In genomic region chr16:51149251-51149661, GRCh38 we compare ENCODE assay signal across 14 cellular contexts. TPM values are rescaled to one million over a fixed set of nuclear protein-coding genes. Genes with fewer than 3 reads are reported as not detected.
DNase-seq lines count a peak whose midpoint lies in the region; ATAC-seq and TF ChIP-seq lines count a peak whose summit lies in the region.
"Had no signal": no experiment of that assay in that cellular context is flagged by ENCODE, and none has a peak within 500 bp of the region (broad histone marks: within the 10 kb centered on the region; RNA-seq: fewer than 3 reads in every experiment).

No MANE protein-coding gene starts in this region.

- no peak for TF ChIP-seq CTCF in AG09309 (IDR thresholded peaks at IDR 0.05; ENCODE audit: control insufficient read depth, insufficient read depth, low read depth, low read length, missing control alignments)
- TF ChIP-seq CTCF in fibroblast of pulmonary artery (IDR thresholded peaks at IDR 0.05; ENCODE audit: low read length, missing control alignments): no peak
- no peak for TF ChIP-seq CTCF in nephron progenitor cell (IDR thresholded peaks at IDR 0.05)
- no peak for TF ChIP-seq CTCF in CD8-positive, alpha-beta T cell (IDR thresholded peaks at IDR 0.05)

- CTCF ChIA-PET in activated naive CD4-positive, alpha-beta T cell treated with anti-CD3 and anti-CD28 coated beads for 36 hours (lab: Charles Lee): no interaction called here
- CTCF ChIA-PET in CD8-positive, alpha-beta T cell (lab: Charles Lee): no interaction called here

- no peak overlapping the region for H3K27ac ChIP-seq in CD8-positive, alpha-beta T cell (ENCODE audit: low read depth, low read length)

- no peaks in the 10 kb centered on the region for H3K36me3 ChIP-seq in CD8-positive, alpha-beta T cell (ENCODE audit: insufficient read depth, low read length)
- H3K36me3 ChIP-seq: prostate gland had no signal

- POLR2A ChIA-PET in CD8-positive, alpha-beta T cell (lab: Charles Lee): no interaction called here

- H3K4me3 Mint-ChIP-seq in nephron progenitor cell: peak overlapping the region; percentile 97
- no peak overlapping the region for H3K4me3 Mint-ChIP-seq in activated naive CD4-positive, alpha-beta T cell treated with anti-CD3 and anti-CD28 coated beads for 36 hours
- H3K4me3 Mint-ChIP-seq in CD8-positive, alpha-beta T cell: no peak overlapping the region

- H3K4me3 ChIP-seq in AG09309 (ENCODE audit: control insufficient read depth, low read depth, low read length) (peak overlapping the region; percentile 92), fibroblast of pulmonary artery (replicated peaks; ENCODE audit: low read depth, low read length) (peak overlapping the region; percentile 67)
- H3K4me3 ChIP-seq in CD8-positive, alpha-beta T cell (ENCODE audit: low read depth, low read length): no peak overlapping the region

- ATAC-seq in CD8-positive, alpha-beta T cell: no peak
- ATAC-seq in activated CD4-positive, CD25-positive, alpha-beta regulatory T cell treated with anti-CD3 and anti-CD28 coated beads, Interleukin-2, amount 50 U/mL, for 24 hours: no peak
- ATAC-seq in GM18867 (IDR thresholded peaks at IDR 0.05; ENCODE audit: unreplicated experiment): no peak
- ATAC-seq: activated CD8-positive, alpha-beta T cell treated with anti-CD3 and anti-CD28 coated beads, Interleukin-2, amount 10 ng/mL, durations not matched to agents 7 days and 5 days had no signal

- peaks cover 40% of the 10 kb centered on the region for H3K36me3 Mint-ChIP-seq in nephron progenitor cell (ENCODE audit: low read depth)
- H3K36me3 Mint-ChIP-seq in activated naive CD4-positive, alpha-beta T cell treated with anti-CD3 and anti-CD28 coated beads for 36 hours (ENCODE audit: low read depth): no peaks in the 10 kb centered on the region
- H3K36me3 Mint-ChIP-seq in CD8-positive, alpha-beta T cell: no peaks in the 10 kb centered on the region
- H3K36me3 Mint-ChIP-seq: CD4-positive, CD25-positive, alpha-beta regulatory T cell had no signal

- no peaks in the 10 kb centered on the region for H3K9me3 Mint-ChIP-seq in nephron progenitor cell
- H3K9me3 Mint-ChIP-seq in activated naive CD4-positive, alpha-beta T cell treated with anti-CD3 and anti-CD28 coated beads for 36 hours: no peaks in the 10 kb centered on the region
- no peaks in the 10 kb centered on the region for H3K9me3 Mint-ChIP-seq in CD8-positive, alpha-beta T cell

- H3K4me1 Mint-ChIP-seq in nephron progenitor cell: peaks cover 49% of the 10 kb centered on the region
- H3K4me1 Mint-ChIP-seq in activated naive CD4-positive, alpha-beta T cell treated with anti-CD3 and anti-CD28 coated beads for 36 hours (ENCODE audit: low read depth): peaks cover 11% of the 10 kb centered on the region
- H3K4me1 Mint-ChIP-seq in CD8-positive, alpha-beta T cell (ENCODE audit: low read depth): peaks cover 7% of the 10 kb centered on the region

- H3K9me3 ChIP-seq in CD8-positive, alpha-beta T cell (ENCODE audit: low read length): no peaks in the 10 kb centered on the region
- H3K9me3 ChIP-seq: prostate gland had no signal

- no peaks in the 10 kb centered on the region for H3K27me3 ChIP-seq in CD8-positive, alpha-beta T cell (ENCODE audit: insufficient read depth, low read length)

- no peaks in the 10 kb centered on the region for H3K27me3 Mint-ChIP-seq in nephron progenitor cell (ENCODE audit: low read depth, poor library complexity)
- peaks cover 54% of the 10 kb centered on the region for H3K27me3 Mint-ChIP-seq in activated naive CD4-positive, alpha-beta T cell treated with anti-CD3 and anti-CD28 coated beads for 36 hours (ENCODE audit: low read depth)
- peaks cover 49% of the 10 kb centered on the region for H3K27me3 Mint-ChIP-seq in CD8-positive, alpha-beta T cell (ENCODE audit: low read depth)

- DNase-seq in AG09309 (ENCODE audit: low read depth) (no peak), M059J (ENCODE audit: low read depth) (peak; percentile 62), fibroblast of pulmonary artery (ENCODE audit: low read depth) (no peak), nephron progenitor cell (no peak)
- DNase-seq in activated naive CD4-positive, alpha-beta T cell treated with anti-CD3 and anti-CD28 coated beads for 36 hours: no peak
- no peak for DNase-seq in CD8-positive, alpha-beta T cell
- DNase-seq: activated CD8-positive, alpha-beta T cell treated with anti-CD3 and anti-CD28 coated beads, Interleukin-2, amount 10 ng/mL, durations not matched to agents 7 days and 5 days; CD4-positive, CD25-positive, alpha-beta regulatory T cell; MV-4-11; NCI-H774; stimulated activated CD4-positive, alpha-beta T cell treated with anti-CD3 and anti-CD28 coated beads, Interleukin-4, amount 100 ng/mL, for 4 hours had no signal

- H3K4me1 ChIP-seq in CD8-positive, alpha-beta T cell (ENCODE audit: insufficient read depth, low read length): no peaks in the 10 kb centered on the region

- peak overlapping the region; percentile 99 for H3K27ac Mint-ChIP-seq in nephron progenitor cell
- H3K27ac Mint-ChIP-seq in activated naive CD4-positive, alpha-beta T cell treated with anti-CD3 and anti-CD28 coated beads for 36 hours: no peak overlapping the region
- no peak overlapping the region for H3K27ac Mint-ChIP-seq in CD8-positive, alpha-beta T cell
- H3K27ac Mint-ChIP-seq: activated CD8-positive, alpha-beta T cell treated with anti-CD3 and anti-CD28 coated beads, Interleukin-2, amount 10 ng/mL, durations not matched to agents 7 days and 5 days; CD4-positive, CD25-positive, alpha-beta regulatory T cell had no signal

- intact Hi-C loops in activated naive CD4-positive, alpha-beta T cell treated with anti-CD3 and anti-CD28 coated beads for 36 hours (cut with micrococcal nuclease): no loop called here
- intact Hi-C loops in CD8-positive, alpha-beta T cell (cut with DNase I, micrococcal nuclease): no loop called here

RNA-seq across cellular contexts. Expression of gene SALL1, which starts 1.8 kb away (rescaled TPM):
- 9.5 and 12.1 TPM in 2 replicates for total RNA-seq in M059J (2014; rRNA removed; shearing (Covaris generic))
- total RNA-seq in activated naive CD4-positive, alpha-beta T cell treated with anti-CD3 and anti-CD28 coated beads for 36 hours: not detected
- not detected for total RNA-seq in CD8-positive, alpha-beta T cell
- total RNA-seq: activated CD8-positive, alpha-beta T cell treated with anti-CD3 and anti-CD28 coated beads, Interleukin-2, amount 10 ng/mL, durations not matched to agents 7 days and 5 days; CD4-positive, CD25-positive, alpha-beta regulatory T cell had no signal

Comparison
In these comparisons a context has a peak if more than half of its experiments do, and no peak if none do; other contexts are left out.
1. RNA of gene SALL1, which starts 1.8 kb away (total RNA-seq): 9.5 to 12.1 TPM in M059J; not detected in activated naive CD4-positive, alpha-beta T cell treated with anti-CD3 and anti-CD28 coated beads for 36 hours and not detected in CD8-positive, alpha-beta T cell; every median in the first group is over 10 times any median in the second.